ENCODE assay signal across 29 cellular contexts in genomic region chr6:137806914-137807682, GRCh38. TPM values are rescaled to one million over a fixed set of nuclear protein-coding genes. Genes with fewer than 3 reads are reported as not detected.
DNase-seq lines count a peak whose midpoint lies in the region; ATAC-seq, FAIRE-seq and TF ChIP-seq lines count a peak whose summit lies in the region.
"Had no signal": no experiment of that assay in that cellular context is flagged by ENCODE, and none has a peak within 500 bp of the region (broad histone marks: within the 10 kb centered on the region; RNA-seq: fewer than 3 reads in every experiment).

No MANE protein-coding gene starts in this region.

- H3K9me3 ChIP-seq in CD4-positive, CD25-positive, alpha-beta regulatory T cell (ENCODE audit: control insufficient read depth in 2 of 2, low read length in 2 of 2): no peaks in the 10 kb centered on the region
- no peaks in the 10 kb centered on the region for H3K9me3 ChIP-seq in CD8-positive, alpha-beta memory T cell (ENCODE audit: low read length)
- no peaks in the 10 kb centered on the region for H3K9me3 ChIP-seq in RWPE2 (ENCODE audit: severe bottlenecking)
- H3K9me3 ChIP-seq: MG63, Peyer's patch, suprapubic skin, upper lobe of left lung had no signal

- H3K27ac ChIP-seq in CD4-positive, CD25-positive, alpha-beta regulatory T cell (ENCODE audit: insufficient read depth, low read length, poor library complexity, severe bottlenecking): peak overlapping the region; percentile 47
- no peak overlapping the region for H3K27ac ChIP-seq in CD8-positive, alpha-beta memory T cell (ENCODE audit: low read depth, low read length)
- peak overlapping the region; percentile 93 for H3K27ac ChIP-seq in RWPE2 (ENCODE audit: poor library complexity, severe bottlenecking)
- peak overlapping the region; percentile 76 for H3K27ac ChIP-seq in foreskin keratinocyte
- H3K27ac ChIP-seq: Peyer's patch, skin epidermis, suprapubic skin, upper lobe of left lung had no signal

- POLR2A ChIA-PET in CD8-positive, alpha-beta memory T cell (lab: Charles Lee): no interaction called here

- FAIRE-seq in urothelium cell line (lab: Jason Lieb, UNC): no peak
- FAIRE-seq: endothelial cell of umbilical vein, GM18507, GM19239, H1, HTR-8/SVneo had no signal

- H3K27ac Mint-ChIP-seq in CD4-positive, CD25-positive, alpha-beta regulatory T cell: peak overlapping the region; percentile 87 to 90 (median 89)
- H3K27ac Mint-ChIP-seq in CD8-positive, alpha-beta memory T cell: peak overlapping the region in 6 of 8 donors; percentile 3 to 95 (median 52)

- H3K36me3 ChIP-seq in CD4-positive, CD25-positive, alpha-beta regulatory T cell (ENCODE audit: control insufficient read depth, insufficient read depth, low read length): no peaks in the 10 kb centered on the region
- no peaks in the 10 kb centered on the region for H3K36me3 ChIP-seq in CD8-positive, alpha-beta memory T cell (ENCODE audit: insufficient read depth, low read length)
- H3K36me3 ChIP-seq in RWPE2 (ENCODE audit: low read depth): no peaks in the 10 kb centered on the region
- H3K36me3 ChIP-seq: MG63, Peyer's patch, suprapubic skin, upper lobe of left lung had no signal

- DNase-seq in CD4-positive, CD25-positive, alpha-beta regulatory T cell: no peak
- no peak for DNase-seq in CD8-positive, alpha-beta memory T cell
- DNase-seq in RWPE2 (ENCODE audit: low spot score): no peak
- no peak for DNase-seq in foreskin keratinocyte
- no peak for DNase-seq in head of caudate nucleus
- DNase-seq in urothelium cell line (ENCODE audit: low spot score): no peak
- no peak for DNase-seq in NCI-H1436 (lab: John Stamatoyannopoulos, UW)
- DNase-seq: activated CD4-positive, alpha-beta T cell treated with anti-CD3 and anti-CD28 coated beads, Interleukin-2, amount 50 U/mL, for 48 hours; activated naive CD4-positive, alpha-beta T cell treated with anti-CD3 and anti-CD28 coated beads, Interleukin-2, amount 50 U/mL, for 16 hours; hypothalamus; KBM-7; mesenchymal stem cell; MG63; NCI-H1417; NCI-H2081; NCI-H526 treated with DMSO at 0.1 percent for 48 hours; Peyer's patch; SIG-M5; stimulated activated naive CD4-positive, alpha-beta T cell treated with Interleukin-2 at 50 U/mL for 16 hours; SW 1271; upper lobe of left lung had no signal

- H3K4me3 Mint-ChIP-seq in CD4-positive, CD25-positive, alpha-beta regulatory T cell: peak overlapping the region in 1 of 4 donors; percentile 11
- H3K4me3 Mint-ChIP-seq in CD8-positive, alpha-beta memory T cell: no peak overlapping the region
- H3K4me3 Mint-ChIP-seq: CD14-positive monocyte had no signal

- peaks cover 33% of the 10 kb centered on the region for H3K4me1 ChIP-seq in CD4-positive, CD25-positive, alpha-beta regulatory T cell (ENCODE audit: control insufficient read depth, insufficient read depth, low read length, poor library complexity, severe bottlenecking)
- peaks cover 32% of the 10 kb centered on the region for H3K4me1 ChIP-seq in CD8-positive, alpha-beta memory T cell (ENCODE audit: insufficient read depth, low read length)
- H3K4me1 ChIP-seq in RWPE2 (ENCODE audit: insufficient read depth, poor library complexity, severe bottlenecking) (peaks cover 42% of the 10 kb centered on the region), foreskin keratinocyte (peaks cover 27% of the 10 kb centered on the region)

- no peaks in the 10 kb centered on the region for H3K36me3 Mint-ChIP-seq in CD4-positive, CD25-positive, alpha-beta regulatory T cell
- H3K36me3 Mint-ChIP-seq in CD8-positive, alpha-beta memory T cell: no peaks in the 10 kb centered on the region

- no peaks in the 10 kb centered on the region for H3K27me3 Mint-ChIP-seq in CD4-positive, CD25-positive, alpha-beta regulatory T cell
- peaks cover 0 to 4% of the 10 kb centered on the region in 2 donors for H3K27me3 Mint-ChIP-seq in CD8-positive, alpha-beta memory T cell

- peak overlapping the region; percentile 14 for H3K4me3 ChIP-seq in CD4-positive, CD25-positive, alpha-beta regulatory T cell (ENCODE audit: low read depth, low read length)
- no peak overlapping the region for H3K4me3 ChIP-seq in CD8-positive, alpha-beta memory T cell (ENCODE audit: low read length)
- no peak overlapping the region for H3K4me3 ChIP-seq in RWPE2 (ENCODE audit: severe bottlenecking)
- H3K4me3 ChIP-seq: MG63, Peyer's patch, skin epidermis, suprapubic skin, upper lobe of left lung had no signal

- CTCF ChIA-PET in CD8-positive, alpha-beta memory T cell (lab: Charles Lee): no interaction called here

- intact Hi-C loops in head of caudate nucleus (cut with DNase I): loop anchor here (10.0 kb wide), 1 partner anchor 138 kb away; no protein-coding TSS in a partner anchor

- H3K4me1 Mint-ChIP-seq in CD4-positive, CD25-positive, alpha-beta regulatory T cell: peaks cover 34 to 61% (median 47%) of the 10 kb centered on the region in 4 donors
- H3K4me1 Mint-ChIP-seq in CD8-positive, alpha-beta memory T cell: peaks cover 14 to 34% (median 23%) of the 10 kb centered on the region in 3 donors

- H3K27me3 ChIP-seq in CD4-positive, CD25-positive, alpha-beta regulatory T cell (ENCODE audit: control insufficient read depth, insufficient read depth, low read length): no peaks in the 10 kb centered on the region
- no peaks in the 10 kb centered on the region for H3K27me3 ChIP-seq in CD8-positive, alpha-beta memory T cell (ENCODE audit: insufficient read depth, low read length, poor library complexity, severe bottlenecking)
- H3K27me3 ChIP-seq in RWPE2 (ENCODE audit: insufficient read depth, poor library complexity, severe bottlenecking) (no peaks in the 10 kb centered on the region), foreskin keratinocyte (no peaks in the 10 kb centered on the region)
- H3K27me3 ChIP-seq: MG63, Peyer's patch, suprapubic skin, upper lobe of left lung had no signal

- TF ChIP-seq CTCF in RWPE2 (IDR thresholded peaks at IDR 0.05; ENCODE audit: poor library complexity, severe bottlenecking): no peak
- no peak for TF ChIP-seq CTCF in foreskin keratinocyte (conservative IDR thresholded peaks at IDR 0.05)

- ATAC-seq in CD4-positive, CD25-positive, alpha-beta regulatory T cell (ENCODE audit: low read depth in 2 of 2): no peak
- ATAC-seq in RWPE2 (ENCODE audit: low read depth) (no peak), foreskin keratinocyte (no peak)

- peaks cover 0 to 4% (median 2%) of the 10 kb centered on the region in 7 donors for H3K9me3 Mint-ChIP-seq in CD4-positive, CD25-positive, alpha-beta regulatory T cell
- H3K9me3 Mint-ChIP-seq in CD8-positive, alpha-beta memory T cell: peaks cover 0 to 1% (median 0%) of the 10 kb centered on the region in 5 donors

RNA-seq across cellular contexts. Expression of gene TNFAIP3, which starts 60.0 kb away (rescaled TPM):
- 3,783 TPM for total RNA-seq in CD4-positive, CD25-positive, alpha-beta regulatory T cell
- polyA plus RNA-seq in CD4-positive, CD25-positive, alpha-beta regulatory T cell: 100 to 1,000 TPM in 2 of 4 donors, 10 to 100 TPM in 2; 70.5 to 103 (median 86.4) TPM
- 100 to 1,000 TPM; 267 to 298 TPM for total RNA-seq in CD8-positive, alpha-beta memory T cell
- 127 TPM for polyA plus RNA-seq in CD8-positive, alpha-beta memory T cell
- total RNA-seq in foreskin keratinocyte: 70.7 and 92.9 TPM in 2 replicates
- polyA plus RNA-seq in foreskin keratinocyte: 24.8 and 27.1 TPM in 2 replicates

Comparison
In these comparisons a context has a peak if more than half of its experiments do, and no peak if none do; other contexts are left out.
1. RNA of gene TNFAIP3, which starts 60.0 kb away (total RNA-seq): 3,783 TPM in CD4-positive, CD25-positive, alpha-beta regulatory T cell (single experiment); 267 to 298 TPM in CD8-positive, alpha-beta memory T cell and 70.7 to 92.9 TPM in foreskin keratinocyte; every median in the first group is over 10 times any median in the second.